Comparison of ENCODE assay signal across 15 cellular contexts in the genomic region with DNA sequence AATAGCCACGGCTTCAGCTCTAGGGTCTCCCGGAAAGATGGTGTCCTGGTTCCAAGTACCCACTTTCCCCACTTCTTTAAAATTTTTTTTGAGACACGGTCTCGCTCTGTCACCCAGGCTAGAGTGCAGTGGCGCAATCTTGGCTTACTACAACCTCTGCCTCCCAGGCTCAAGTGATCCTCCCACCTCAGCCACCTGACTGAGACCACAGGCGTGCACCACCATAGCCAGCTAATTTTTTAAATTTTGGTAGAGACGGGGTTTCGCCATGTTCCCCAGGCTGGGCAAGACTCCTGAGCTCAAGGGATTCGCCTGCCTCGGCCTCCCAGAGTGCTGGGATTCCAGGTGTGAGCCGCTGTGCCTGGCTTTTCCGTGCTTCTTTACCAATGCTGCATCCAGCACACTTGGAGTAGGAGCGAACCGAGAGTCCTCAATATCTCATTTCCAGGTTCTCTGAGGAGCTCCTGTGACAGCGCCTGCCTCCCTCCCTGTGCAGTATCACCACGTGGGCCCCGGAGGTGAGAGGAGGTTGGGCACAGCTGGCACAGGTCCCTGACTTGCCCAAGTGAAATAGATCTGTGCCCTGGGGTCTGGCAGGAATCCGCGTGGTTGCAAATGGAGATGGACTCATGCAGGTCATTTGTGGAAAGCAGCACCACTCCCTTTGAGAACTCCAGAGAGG. TPM values are rescaled to one million over a fixed set of nuclear protein-coding genes. Genes with fewer than 3 reads are reported as not detected.
DNase-seq lines count a peak whose midpoint lies in the region; ATAC-seq and TF ChIP-seq lines count a peak whose summit lies in the region.
"Had no signal": no experiment of that assay in that cellular context is flagged by ENCODE, and none has a peak within 500 bp of the region (broad histone marks: within the 10 kb centered on the region; RNA-seq: fewer than 3 reads in every experiment).

No MANE protein-coding gene starts in this region.

- H4K20me1 ChIP-seq in PC-9 (ENCODE audit: insufficient read depth) (peaks cover 84% of the 10 kb centered on the region), hepatocyte (ENCODE audit: insufficient read depth, poor library complexity, severe bottlenecking) (peaks cover 26% of the 10 kb centered on the region), Karpas-422 (ENCODE audit: insufficient read depth, low read depth, low read length) (peaks cover 41% of the 10 kb centered on the region)

- CTCF ChIA-PET in activated CD4-positive, alpha-beta memory T cell treated with anti-CD3 and anti-CD28 coated beads for 36 hours (lab: Charles Lee), result interaction anchor here (0.6 to 1.8 kb wide), 2 partner anchors 188 to 191 kb away, joined by 3 to 5 read pairs; no protein-coding TSS in a partner anchor
- CTCF ChIA-PET in activated CD4-positive, alpha-beta memory T cell treated with anti-CD3 and anti-CD28 coated beads, Interleukin-2, amount 10 ng/mL, durations not matched to agents 7 days and 5 days (lab: Charles Lee), result interaction anchor here (3.0 kb wide), 1 partner anchor 190 kb away, joined by 13 read pairs; no protein-coding TSS in a partner anchor
- CTCF ChIA-PET in PC-9 (lab: Charles Lee), result no interaction called here

- H3K4me1 Mint-ChIP-seq in activated CD4-positive, alpha-beta memory T cell treated with anti-CD3 and anti-CD28 coated beads for 36 hours (ENCODE audit: low read depth), result peaks cover 35% of the 10 kb centered on the region
- H3K4me1 Mint-ChIP-seq in activated CD4-positive, alpha-beta memory T cell treated with anti-CD3 and anti-CD28 coated beads, Interleukin-2, amount 10 ng/mL, durations not matched to agents 7 days and 5 days, result peaks cover 38% of the 10 kb centered on the region

- TF ChIP-seq CTCF in PC-9 (conservative IDR thresholded peaks at IDR 0.05) (no peak), hepatocyte (IDR thresholded peaks at IDR 0.05; ENCODE audit: poor library complexity) (no peak)

- H3K36me3 ChIP-seq in PC-9 (ENCODE audit: low read depth) (peaks cover 94% of the 10 kb centered on the region), hepatocyte (replicated peaks; ENCODE audit: insufficient read depth, low read depth) (peaks cover 20% of the 10 kb centered on the region), Karpas-422 (ENCODE audit: insufficient read depth, low read length) (peaks cover 66% of the 10 kb centered on the region)

- no peak overlapping the region for H2AFZ ChIP-seq in PC-9
- no peak overlapping the region for H2AFZ ChIP-seq in hepatocyte
- no peak overlapping the region for H2AFZ ChIP-seq in Karpas-422 (ENCODE audit: low read length)

- no TSS peak for BruUV-seq in PC-9 (replicated peaks; lab: Mats Ljungman, UMichigan)

- peaks cover 81% of the 10 kb centered on the region for H3K36me3 Mint-ChIP-seq in activated CD4-positive, alpha-beta memory T cell treated with anti-CD3 and anti-CD28 coated beads for 36 hours
- H3K36me3 Mint-ChIP-seq in activated CD4-positive, alpha-beta memory T cell treated with anti-CD3 and anti-CD28 coated beads, Interleukin-2, amount 10 ng/mL, durations not matched to agents 7 days and 5 days (ENCODE audit: low read depth), result peaks cover 92% of the 10 kb centered on the region

- no peak overlapping the region for H3K9ac ChIP-seq in Karpas-422 (ENCODE audit: low read length)

- H3F3A ChIP-seq in PC-9 (ENCODE audit: insufficient read depth, low read depth), result peaks cover 100% of the 10 kb centered on the region

- H3K4me2 ChIP-seq in PC-9 (peak overlapping the region; percentile 50), hepatocyte (no peak overlapping the region), Karpas-422 (ENCODE audit: low read depth, low read length, poor library complexity, severe bottlenecking) (no peak overlapping the region)

- H3K27me3 Mint-ChIP-seq in activated CD4-positive, alpha-beta memory T cell treated with anti-CD3 and anti-CD28 coated beads for 36 hours, result no peaks in the 10 kb centered on the region
- H3K27me3 Mint-ChIP-seq in activated CD4-positive, alpha-beta memory T cell treated with anti-CD3 and anti-CD28 coated beads, Interleukin-2, amount 10 ng/mL, durations not matched to agents 7 days and 5 days, result no peaks in the 10 kb centered on the region

- H3K9me3 ChIP-seq in PC-9 (ENCODE audit: insufficient read depth, low read depth) (no peaks in the 10 kb centered on the region), hepatocyte (ENCODE audit: low read depth) (no peaks in the 10 kb centered on the region), Karpas-422 (ENCODE audit: low read length) (no peaks in the 10 kb centered on the region)
- H3K9me3 ChIP-seq: thoracic aorta had no signal

- intact Hi-C loops in activated CD4-positive, alpha-beta memory T cell treated with anti-CD3 and anti-CD28 coated beads for 36 hours (cut with micrococcal nuclease), result no loop called here
- intact Hi-C loops in PC-9 (cut with micrococcal nuclease; ENCODE audit: unreplicated experiment), result loop anchor here (5.0 kb wide), 1 partner anchor 75 kb away; no protein-coding TSS in a partner anchor
- intact Hi-C loops in sciatic nerve (cut with DNase I), result no loop called here

- peak; percentile 21 for ATAC-seq in sciatic nerve
- ATAC-seq: foreskin keratinocyte had no signal

- WGBS in hepatocyte (ENCODE audit: low lambda C conversion rate, missing lambda C conversion rate), result 89% methylated on average over 19 of the region's 19 CpGs

- H3K79me2 ChIP-seq in PC-9 (ENCODE audit: low read depth) (peaks cover 100% of the 10 kb centered on the region), hepatocyte (peaks cover 96% of the 10 kb centered on the region), Karpas-422 (ENCODE audit: low read length) (peaks cover 25% of the 10 kb centered on the region)

- POLR2A ChIA-PET in activated CD4-positive, alpha-beta memory T cell treated with anti-CD3 and anti-CD28 coated beads for 36 hours (lab: Charles Lee), result interaction anchor here (1.2 kb wide), 1 partner anchor 45 kb away, joined by 3 read pairs; no protein-coding TSS in a partner anchor
- POLR2A ChIA-PET in activated CD4-positive, alpha-beta memory T cell treated with anti-CD3 and anti-CD28 coated beads, Interleukin-2, amount 10 ng/mL, durations not matched to agents 7 days and 5 days (lab: Charles Lee), result interaction anchor here (1.1 kb wide), 1 partner anchor 9 kb away, joined by 3 read pairs; no protein-coding TSS in a partner anchor
- POLR2A ChIA-PET in PC-9 (lab: Charles Lee; ENCODE audit: unreplicated experiment), result interaction anchor here (0.6 kb wide), 2 partner anchors 218 to 632 kb away, joined by 4 to 10 read pairs; partner anchors contain the start of gene RSPH3

- H3K27ac ChIP-seq in PC-9, result peak overlapping the region; percentile 81
- H3K27ac ChIP-seq in hepatocyte, result peak overlapping the region; percentile 82
- H3K27ac ChIP-seq in Karpas-422 (ENCODE audit: low read length), result no peak overlapping the region
- H3K27ac ChIP-seq: thoracic aorta had no signal

- H3K9me3 Mint-ChIP-seq in activated CD4-positive, alpha-beta memory T cell treated with anti-CD3 and anti-CD28 coated beads for 36 hours, result no peaks in the 10 kb centered on the region
- H3K9me3 Mint-ChIP-seq in activated CD4-positive, alpha-beta memory T cell treated with anti-CD3 and anti-CD28 coated beads, Interleukin-2, amount 10 ng/mL, durations not matched to agents 7 days and 5 days, result no peaks in the 10 kb centered on the region

- peak; percentile 3 for DNase-seq in activated CD4-positive, alpha-beta memory T cell treated with anti-CD3 and anti-CD28 coated beads for 36 hours
- no peak for DNase-seq in activated CD4-positive, alpha-beta memory T cell treated with anti-CD3 and anti-CD28 coated beads, Interleukin-2, amount 10 ng/mL, durations not matched to agents 7 days and 5 days
- DNase-seq in PC-9 (peak in 1 of 2 experiments; percentile 29), hepatocyte (ENCODE audit: low spot score) (no peak), sciatic nerve (ENCODE audit: low spot score) (no peak), GOT3 (lab: John Stamatoyannopoulos, UW) (no peak), Karpas-422 (no peak), NCI-H1930 (lab: John Stamatoyannopoulos, UW) (no peak)
- DNase-seq: activated CD8-positive, alpha-beta memory T cell treated with anti-CD3 and anti-CD28 coated beads for 24 hours; dermis blood vessel endothelial cell; DMS 273 treated with DMSO at 0.1 percent for 48 hours; NCI-H1092 treated with DMSO at 0.1 percent for 48 hours; T-helper 9 cell had no signal

- H3K4me3 Mint-ChIP-seq in activated CD4-positive, alpha-beta memory T cell treated with anti-CD3 and anti-CD28 coated beads for 36 hours, result no peak overlapping the region
- H3K4me3 Mint-ChIP-seq in activated CD4-positive, alpha-beta memory T cell treated with anti-CD3 and anti-CD28 coated beads, Interleukin-2, amount 10 ng/mL, durations not matched to agents 7 days and 5 days, result no peak overlapping the region

- H3K9me2 ChIP-seq in PC-9 (ENCODE audit: insufficient read depth), result no peaks in the 10 kb centered on the region; the same call in 1 of the 2 replicates
- no peaks in the 10 kb centered on the region for H3K9me2 ChIP-seq in hepatocyte (replicated peaks; ENCODE audit: insufficient read depth)
- H3K9me2 ChIP-seq in Karpas-422 (replicated peaks; ENCODE audit: insufficient read depth, low read length), result no peaks in the 10 kb centered on the region

- peaks cover 100% of the 10 kb centered on the region for H3K4me1 ChIP-seq in PC-9 (replicated peaks; ENCODE audit: insufficient read depth)
- H3K4me1 ChIP-seq in hepatocyte (ENCODE audit: insufficient read depth), result peaks cover 20% of the 10 kb centered on the region
- H3K4me1 ChIP-seq in Karpas-422 (ENCODE audit: low read length), result no peaks in the 10 kb centered on the region

- H3K27me3 ChIP-seq in PC-9 (ENCODE audit: insufficient read depth, low read depth) (no peaks in the 10 kb centered on the region), hepatocyte (no peaks in the 10 kb centered on the region), Karpas-422 (ENCODE audit: low read length) (no peaks in the 10 kb centered on the region)
- H3K27me3 ChIP-seq: foreskin keratinocyte had no signal

- no peak overlapping the region for H3K27ac Mint-ChIP-seq in activated CD4-positive, alpha-beta memory T cell treated with anti-CD3 and anti-CD28 coated beads for 36 hours
- no peak overlapping the region for H3K27ac Mint-ChIP-seq in activated CD4-positive, alpha-beta memory T cell treated with anti-CD3 and anti-CD28 coated beads, Interleukin-2, amount 10 ng/mL, durations not matched to agents 7 days and 5 days

- H3K4me3 ChIP-seq in PC-9 (peak overlapping the region; percentile 7; the same call in 1 of the 2 replicates), hepatocyte (no peak overlapping the region), Karpas-422 (ENCODE audit: low read length) (no peak overlapping the region)
- H3K4me3 ChIP-seq: thoracic aorta had no signal

RNA-seq across cellular contexts. Expression of gene EZR, which starts 37.3 kb away (rescaled TPM):
- total RNA-seq in activated CD4-positive, alpha-beta memory T cell treated with anti-CD3 and anti-CD28 coated beads for 36 hours, result 100 to 1,000 TPM; 255 to 256 TPM
- total RNA-seq in activated CD4-positive, alpha-beta memory T cell treated with anti-CD3 and anti-CD28 coated beads, Interleukin-2, amount 10 ng/mL, durations not matched to agents 7 days and 5 days, result 100 to 1,000 TPM; 225 to 228 TPM
- 231 and 240 TPM in 2 replicates for total RNA-seq in PC-9 (2021)
- total RNA-seq in hepatocyte, result 395 and 399 TPM in 2 replicates
- polyA plus RNA-seq in hepatocyte, result 616 and 623 TPM in 2 replicates
- 113 TPM for total RNA-seq in sciatic nerve
- total RNA-seq in Karpas-422 (2014; rRNA removed; shearing (Covaris generic); ENCODE audit: low replicate concordance), result 88.5 and 185 TPM in 2 replicates
